ENCODE assay signal across 31 cellular contexts in the genomic region with DNA sequence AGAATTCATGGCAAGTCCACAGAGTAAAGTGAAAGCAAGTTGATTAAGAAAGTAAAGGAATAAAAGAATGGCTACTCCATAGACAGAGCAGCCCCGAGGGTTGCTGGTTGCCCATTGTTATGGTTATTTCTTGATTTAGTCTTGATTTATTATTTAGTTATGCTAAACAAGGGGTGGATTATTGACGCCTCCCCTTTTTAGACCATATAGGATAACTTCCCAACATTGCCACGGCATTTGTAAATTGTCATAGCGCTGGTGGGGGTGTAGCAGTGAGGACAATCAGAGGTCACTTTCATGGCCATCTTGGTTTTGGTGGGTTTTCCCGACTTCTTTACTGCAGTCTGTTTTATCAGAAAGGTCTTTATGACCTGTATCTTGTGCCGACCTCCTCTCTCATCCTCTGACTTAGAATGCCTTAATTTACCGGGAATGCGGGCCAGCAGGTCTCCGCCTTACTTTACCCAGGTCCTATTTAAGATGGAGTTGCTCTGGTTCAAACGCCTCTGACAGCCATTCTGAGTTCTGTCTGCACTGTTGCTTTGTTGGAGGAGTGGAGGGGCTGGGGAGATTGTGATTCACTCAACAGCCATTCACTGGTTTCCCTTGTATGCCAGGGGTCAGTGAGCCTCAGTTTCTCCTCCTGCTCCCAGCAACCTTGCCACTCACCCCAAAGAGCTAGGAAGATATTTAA. TPM values are rescaled to one million over a fixed set of nuclear protein-coding genes. Genes with fewer than 3 reads are reported as not detected.
DNase-seq lines count a peak whose midpoint lies in the region; TF ChIP-seq lines count a peak whose summit lies in the region.
"Had no signal": no experiment of that assay in that cellular context is flagged by ENCODE, and none has a peak within 500 bp of the region (broad histone marks: within the 10 kb centered on the region; RNA-seq: fewer than 3 reads in every experiment).

No MANE protein-coding gene starts in this region.

- H3K27ac Mint-ChIP-seq in Caco-2 (ENCODE audit: unreplicated experiment): peak overlapping the region; percentile 12
- H3K27ac Mint-ChIP-seq in chondrocyte (ENCODE audit: unreplicated experiment): peak overlapping the region; percentile 33
- H3K27ac Mint-ChIP-seq in neural progenitor cell: peak overlapping the region; percentile 95
- H3K27ac Mint-ChIP-seq in activated T-cell treated with anti-CD3 and anti-CD28 coated beads, Interleukin-2, amount 50 U/mL, for 24 hours: no peak overlapping the region
- H3K27ac Mint-ChIP-seq in activated CD4-positive, alpha-beta T cell treated with anti-CD3 and anti-CD28 coated beads, Interleukin-2, amount 10 ng/mL, durations not matched to agents 24 days and 14 days: no peak overlapping the region
- H3K27ac Mint-ChIP-seq: activated CD4-positive, alpha-beta memory T cell treated with anti-CD3 and anti-CD28 coated beads, Interleukin-2, amount 10 ng/mL, durations not matched to agents 7 days and 5 days; activated naive CD8-positive, alpha-beta T cell; activated T-helper 17 cell treated with anti-CD3 and anti-CD28 coated beads, Interleukin-2, amount 50 U/mL, for 72 hours; memory B cell had no signal

- H3K27ac ChIP-seq in HUES6 (ENCODE audit: low read depth, low read length) (peak overlapping the region; percentile 84; the same call in 1 of the 2 replicates), neural progenitor cell (no peak overlapping the region), mammary epithelial cell (ENCODE audit: insufficient read depth, low read depth, low read length) (no peak overlapping the region)
- H3K27ac ChIP-seq: coronary artery, heart right ventricle had no signal

- H3K4me1 Mint-ChIP-seq in Caco-2 (ENCODE audit: low read depth, unreplicated experiment) (no peaks in the 10 kb centered on the region), chondrocyte (ENCODE audit: low read depth) (peaks cover 20% of the 10 kb centered on the region), neural progenitor cell (peaks cover 14% of the 10 kb centered on the region)
- H3K4me1 Mint-ChIP-seq in activated T-cell treated with anti-CD3 and anti-CD28 coated beads, Interleukin-2, amount 50 U/mL, for 24 hours (ENCODE audit: low read depth): peaks cover 13% of the 10 kb centered on the region
- peaks cover 7% of the 10 kb centered on the region for H3K4me1 Mint-ChIP-seq in activated CD4-positive, alpha-beta T cell treated with anti-CD3 and anti-CD28 coated beads, Interleukin-2, amount 10 ng/mL, durations not matched to agents 24 days and 14 days
- H3K4me1 Mint-ChIP-seq: activated T-helper 17 cell treated with anti-CD3 and anti-CD28 coated beads, Interleukin-2, amount 50 U/mL, for 72 hours had no signal

- H3K27me3 ChIP-seq in Caco-2 (replicated peaks; ENCODE audit: control insufficient read depth, insufficient read depth, low read length) (no peaks in the 10 kb centered on the region), HUES6 (ENCODE audit: control insufficient read depth, insufficient read depth, low read length) (no peaks in the 10 kb centered on the region), neural progenitor cell (peaks cover 4% of the 10 kb centered on the region), mammary epithelial cell (ENCODE audit: insufficient read depth, low read length) (no peaks in the 10 kb centered on the region)
- H3K27me3 ChIP-seq: BLaER1, tibial nerve had no signal

- H3K27me3 Mint-ChIP-seq in Caco-2 (ENCODE audit: insufficient read depth, unreplicated experiment) (no peaks in the 10 kb centered on the region), chondrocyte (ENCODE audit: low read depth) (peaks cover 4% of the 10 kb centered on the region), neural progenitor cell (ENCODE audit: insufficient read depth, low read depth) (no peaks in the 10 kb centered on the region)
- H3K27me3 Mint-ChIP-seq in activated T-cell treated with anti-CD3 and anti-CD28 coated beads, Interleukin-2, amount 50 U/mL, for 24 hours: peaks cover 3% of the 10 kb centered on the region
- no peaks in the 10 kb centered on the region for H3K27me3 Mint-ChIP-seq in activated CD4-positive, alpha-beta T cell treated with anti-CD3 and anti-CD28 coated beads, Interleukin-2, amount 10 ng/mL, durations not matched to agents 24 days and 14 days
- H3K27me3 Mint-ChIP-seq: activated naive CD8-positive, alpha-beta T cell; activated T-helper 17 cell treated with anti-CD3 and anti-CD28 coated beads, Interleukin-2, amount 50 U/mL, for 72 hours; IgD-negative memory B cell; memory B cell had no signal

- H3K36me3 Mint-ChIP-seq in Caco-2 (ENCODE audit: insufficient read depth, unreplicated experiment) (no peaks in the 10 kb centered on the region), chondrocyte (ENCODE audit: low read depth) (no peaks in the 10 kb centered on the region), neural progenitor cell (no peaks in the 10 kb centered on the region)
- no peaks in the 10 kb centered on the region for H3K36me3 Mint-ChIP-seq in activated T-cell treated with anti-CD3 and anti-CD28 coated beads, Interleukin-2, amount 50 U/mL, for 24 hours (ENCODE audit: low read depth)
- no peaks in the 10 kb centered on the region for H3K36me3 Mint-ChIP-seq in activated CD4-positive, alpha-beta T cell treated with anti-CD3 and anti-CD28 coated beads, Interleukin-2, amount 10 ng/mL, durations not matched to agents 24 days and 14 days (ENCODE audit: low read depth)
- H3K36me3 Mint-ChIP-seq: activated naive CD8-positive, alpha-beta T cell; memory B cell had no signal

- no TSS peak for BruUV-seq in Caco-2 (replicated peaks; lab: Mats Ljungman, UMichigan)
- no TSS peak for BruUV-seq in mammary epithelial cell (replicated peaks; lab: Mats Ljungman, UMichigan)

- H3K9me3 Mint-ChIP-seq in Caco-2 (ENCODE audit: unreplicated experiment): no peaks in the 10 kb centered on the region
- H3K9me3 Mint-ChIP-seq in chondrocyte (ENCODE audit: low read depth): no peaks in the 10 kb centered on the region
- H3K9me3 Mint-ChIP-seq in neural progenitor cell: peaks cover 4% of the 10 kb centered on the region
- H3K9me3 Mint-ChIP-seq in activated T-cell treated with anti-CD3 and anti-CD28 coated beads, Interleukin-2, amount 50 U/mL, for 24 hours: peaks cover 4% of the 10 kb centered on the region
- peaks cover 3% of the 10 kb centered on the region for H3K9me3 Mint-ChIP-seq in activated CD4-positive, alpha-beta T cell treated with anti-CD3 and anti-CD28 coated beads, Interleukin-2, amount 10 ng/mL, durations not matched to agents 24 days and 14 days
- H3K9me3 Mint-ChIP-seq: activated CD4-positive, alpha-beta memory T cell treated with anti-CD3 and anti-CD28 coated beads, Interleukin-2, amount 10 ng/mL, durations not matched to agents 7 days and 5 days; activated T-helper 17 cell treated with anti-CD3 and anti-CD28 coated beads, Interleukin-2, amount 50 U/mL, for 72 hours; IgD-negative memory B cell; memory B cell had no signal

- no peaks in the 10 kb centered on the region for H3K79me2 ChIP-seq in neural progenitor cell (ENCODE audit: low read depth)
- H3K79me2 ChIP-seq in mammary epithelial cell (ENCODE audit: insufficient read depth, low read length): no peaks in the 10 kb centered on the region

- H3K36me3 ChIP-seq in Caco-2 (ENCODE audit: control insufficient read depth, insufficient read depth, low read length): no peaks in the 10 kb centered on the region
- no peaks in the 10 kb centered on the region for H3K36me3 ChIP-seq in HUES6 (ENCODE audit: control insufficient read depth, insufficient read depth, low read length)
- H3K36me3 ChIP-seq in neural progenitor cell: no peaks in the 10 kb centered on the region
- H3K36me3 ChIP-seq in mammary epithelial cell (ENCODE audit: insufficient read depth, low read length): no peaks in the 10 kb centered on the region
- H3K36me3 ChIP-seq: BLaER1, heart right ventricle, tibial nerve had no signal

- H3K4me3 Mint-ChIP-seq in Caco-2 (ENCODE audit: unreplicated experiment) (no peak overlapping the region), chondrocyte (ENCODE audit: unreplicated experiment) (no peak overlapping the region), neural progenitor cell (peak overlapping the region; percentile 63)
- H3K4me3 Mint-ChIP-seq in activated T-cell treated with anti-CD3 and anti-CD28 coated beads, Interleukin-2, amount 50 U/mL, for 24 hours: no peak overlapping the region
- no peak overlapping the region for H3K4me3 Mint-ChIP-seq in activated CD4-positive, alpha-beta T cell treated with anti-CD3 and anti-CD28 coated beads, Interleukin-2, amount 10 ng/mL, durations not matched to agents 24 days and 14 days
- H3K4me3 Mint-ChIP-seq: activated CD4-positive, alpha-beta memory T cell treated with anti-CD3 and anti-CD28 coated beads, Interleukin-2, amount 10 ng/mL, durations not matched to agents 7 days and 5 days; activated naive CD8-positive, alpha-beta T cell; activated T-helper 17 cell treated with anti-CD3 and anti-CD28 coated beads, Interleukin-2, amount 50 U/mL, for 72 hours; memory B cell had no signal

- no peaks in the 10 kb centered on the region for H3K4me1 ChIP-seq in Caco-2
- peaks cover 19% of the 10 kb centered on the region for H3K4me1 ChIP-seq in HUES6 (ENCODE audit: control insufficient read depth, insufficient read depth, low read length)
- H3K4me1 ChIP-seq in neural progenitor cell: peaks cover 14% of the 10 kb centered on the region
- H3K4me1 ChIP-seq in mammary epithelial cell (ENCODE audit: insufficient read depth, low read length): peaks cover 3% of the 10 kb centered on the region

- no peak for TF ChIP-seq CTCF in Caco-2 (IDR thresholded peaks at IDR 0.05; ENCODE audit: insufficient read depth in 1 of 2, low read depth in 1 of 2, low read length in 1 of 2, severe bottlenecking in 1 of 2, unreplicated experiment in 1 of 2)
- no peak for TF ChIP-seq CTCF in chondrocyte (IDR thresholded peaks at IDR 0.05)
- no peak for TF ChIP-seq CTCF in neural progenitor cell (IDR thresholded peaks at IDR 0.05)
- TF ChIP-seq CTCF in mammary epithelial cell (conservative IDR thresholded peaks at IDR 0.05 in 1 of 2, IDR thresholded peaks at IDR 0.05 in 1 of 2; ENCODE audit: extremely low read depth in 1 of 2, insufficient read depth in 1 of 2, low read depth in 1 of 2, low read length in 2 of 2): no peak

- DNase-seq in Caco-2 (no peak), chondrocyte (ENCODE audit: low spot score) (no peak), neural progenitor cell (ENCODE audit: low spot score) (no peak), mammary epithelial cell (no peak)
- DNase-seq in activated T-cell treated with anti-CD3 and anti-CD28 coated beads, Interleukin-2, amount 50 U/mL, for 24 hours: no peak
- no peak for DNase-seq in activated CD4-positive, alpha-beta T cell treated with anti-CD3 and anti-CD28 coated beads, Interleukin-2, amount 10 ng/mL, durations not matched to agents 24 days and 14 days
- DNase-seq in activated CD4-positive, alpha-beta T cell treated with anti-CD3 and anti-CD28 coated beads for 48 hours: no peak
- DNase-seq: ACHN; activated CD4-positive, alpha-beta memory T cell treated with anti-CD3 and anti-CD28 coated beads, Interleukin-2, amount 10 ng/mL, durations not matched to agents 7 days and 5 days; activated CD8-positive, alpha-beta memory T cell treated with anti-CD3 and anti-CD28 coated beads, Interleukin-2, amount 50 U/mL, for 48 hours; effector memory CD4-positive, alpha-beta T cell; erythroblast; heart right ventricle; left colon; NCI-H2081; NCI-H226; occipital lobe; RPMI8226; stimulated activated CD4-positive, alpha-beta T cell treated with anti-CD3 and anti-CD28 coated beads, Interleukin-2, amount 100 ng/mL, for 24 hours had no signal

- 86% methylated on average over 10 of the region's 10 CpGs for WGBS in mammary epithelial cell (ENCODE audit: low coverage, missing lambda C conversion rate)

- H2AFZ ChIP-seq in neural progenitor cell (replicated peaks) (peak overlapping the region; percentile 99), mammary epithelial cell (ENCODE audit: low read depth, low read length) (no peak overlapping the region)

- H3F3A ChIP-seq in neural progenitor cell (ENCODE audit: low read depth): peaks cover 20% of the 10 kb centered on the region

- H3K4me3 ChIP-seq in Caco-2 (ENCODE audit: low read depth, low read length): no peak overlapping the region
- no peak overlapping the region for H3K4me3 ChIP-seq in HUES6 (ENCODE audit: low read depth, low read length)
- H3K4me3 ChIP-seq in neural progenitor cell: peak overlapping the region; percentile 23
- no peak overlapping the region for H3K4me3 ChIP-seq in mammary epithelial cell (replicated peaks in 1 of 3; ENCODE audit: insufficient read depth in 1 of 3, low read depth in 2 of 3, low read length in 3 of 3)
- H3K4me3 ChIP-seq: BLaER1, coronary artery, heart right ventricle, tibial nerve had no signal

- peak overlapping the region; percentile 77 for H3K4me2 ChIP-seq in neural progenitor cell
- H3K4me2 ChIP-seq in mammary epithelial cell (ENCODE audit: insufficient read depth, low read depth, low read length): no peak overlapping the region
- H3K4me2 ChIP-seq: BLaER1 had no signal

- POLR2A ChIA-PET in Caco-2 (lab: Charles Lee): no interaction called here

- H3K9ac ChIP-seq in HUES6 (ENCODE audit: low read length) (peak overlapping the region; percentile 83), neural progenitor cell (no peak overlapping the region), mammary epithelial cell (ENCODE audit: insufficient read depth, low read length) (no peak overlapping the region)
- H3K9ac ChIP-seq: BLaER1 had no signal

- dilution Hi-C loops in mammary epithelial cell (cut with HindIII; ENCODE audit: low sequenced_read_pairs): no loop called here

- in situ Hi-C loops in mammary epithelial cell (cut with MboI; ENCODE audit: low sequenced_read_pairs in 2 of 2): loop anchor here in 1 of 2 donors (5.0 kb wide), 1 partner anchor 68 kb away; a partner anchor contains a TSS

- peaks cover 8% of the 10 kb centered on the region; the same call in 1 of the 2 replicates for H3K9me3 ChIP-seq in Caco-2
- peaks cover 4% of the 10 kb centered on the region; the same call in 1 of the 2 replicates for H3K9me3 ChIP-seq in HUES6 (ENCODE audit: control insufficient read depth, insufficient read depth, low read depth, low read length)
- no peaks in the 10 kb centered on the region for H3K9me3 ChIP-seq in neural progenitor cell (ENCODE audit: low read depth)
- H3K9me3 ChIP-seq in mammary epithelial cell (replicated peaks; ENCODE audit: insufficient read depth, low read length): peaks cover 7% of the 10 kb centered on the region
- H3K9me3 ChIP-seq: BLaER1 had no signal

- H4K20me1 ChIP-seq in neural progenitor cell (ENCODE audit: low read depth) (no peaks in the 10 kb centered on the region), mammary epithelial cell (ENCODE audit: insufficient read depth, low read length) (no peaks in the 10 kb centered on the region)
- H4K20me1 ChIP-seq: BLaER1 had no signal

- CTCF ChIA-PET in Caco-2 (lab: Charles Lee) (interaction anchor here (0.8 to 1.6 kb wide), 2 partner anchors 25 to 68 kb away, joined by 3 read pairs; no protein-coding TSS in a partner anchor), mammary epithelial cell (lab: Charles Lee; ENCODE audit: low non-redundant PET) (no interaction called here)

- intact Hi-C loops in Caco-2 (cut with micrococcal nuclease; ENCODE audit: unreplicated experiment): loop anchor here (10.0 kb wide), 1 partner anchor 176 kb away; a partner anchor contains a TSS
- intact Hi-C loops in activated CD4-positive, alpha-beta T cell treated with anti-CD3 and anti-CD28 coated beads, Interleukin-2, amount 10 ng/mL, durations not matched to agents 24 days and 14 days (cut with micrococcal nuclease): loop anchor here (5.0 kb wide), 1 partner anchor 53 kb away; no protein-coding TSS in a partner anchor
- intact Hi-C loops in mammary epithelial cell (cut with micrococcal nuclease): loop anchor here (10.0 kb wide), 2 partner anchors 176 to 396 kb away; a partner anchor contains a TSS

RNA-seq across cellular contexts. Expression of a gene that starts 27.6 kb away (rescaled TPM):
- 20.8 and 21.1 TPM in 2 replicates for total RNA-seq in Caco-2 (2022)
- total RNA-seq in chondrocyte: not detected in 3 replicates
- 0.30 and 2.2 TPM in 2 replicates for total RNA-seq in neural progenitor cell (ENCODE audit: low replicate concordance)
- 0.09 TPM in 1 of 2 replicates, not detected in the other for total RNA-seq in activated CD4-positive, alpha-beta T cell treated with anti-CD3 and anti-CD28 coated beads, Interleukin-2, amount 10 ng/mL, durations not matched to agents 24 days and 14 days
- total RNA-seq in mammary epithelial cell: 1 to 10 TPM in 1 of 2 donors, not detected in 1; 1.0 TPM
- polyA plus RNA-seq in mammary epithelial cell: not detected
- not detected for polyA minus RNA-seq in mammary epithelial cell
- total RNA-seq: activated CD4-positive, alpha-beta memory T cell treated with anti-CD3 and anti-CD28 coated beads, Interleukin-2, amount 10 ng/mL, durations not matched to agents 7 days and 5 days; fibroblast of villous mesenchyme; M059J; occipital lobe; SK-MEL-5; T-helper 1 cell treated with Interleukin-12 subunit alpha and Interleukin-12 subunit beta and Interleukin-4 antibody, amounts not matched to agents 30 ng/mL and 1 ng/mL, for 36 hours had no signal
- polyA plus RNA-seq: IgD-negative memory B cell had no signal

RNA-seq across cellular contexts. Expression of a gene that starts 38.8 kb away (rescaled TPM):
- total RNA-seq in Caco-2 (2022) (1.7 and 1.9 TPM in 2 replicates), chondrocyte (5.7 to 6.0 TPM (median 5.8 TPM) in 3 replicates), neural progenitor cell (ENCODE audit: low replicate concordance) (2.2 and 3.9 TPM in 2 replicates), mammary epithelial cell (under 1 TPM; 0.71 to 0.83 TPM)
- 0.78 and 0.96 TPM in 2 replicates for total RNA-seq in activated CD4-positive, alpha-beta T cell treated with anti-CD3 and anti-CD28 coated beads, Interleukin-2, amount 10 ng/mL, durations not matched to agents 24 days and 14 days
- 0.29 TPM for polyA plus RNA-seq in mammary epithelial cell
- not detected for polyA minus RNA-seq in mammary epithelial cell
- polyA plus RNA-seq: IgD-negative memory B cell had no signal

RNA-seq across cellular contexts. Expression of a gene that starts 46.5 kb away (rescaled TPM):
- 26.8 and 36.7 TPM in 2 replicates for total RNA-seq in Caco-2 (2022)
- not detected in 3 replicates for total RNA-seq in chondrocyte
- not detected in 2 replicates for total RNA-seq in neural progenitor cell (ENCODE audit: low replicate concordance)
- total RNA-seq in activated CD4-positive, alpha-beta T cell treated with anti-CD3 and anti-CD28 coated beads, Interleukin-2, amount 10 ng/mL, durations not matched to agents 24 days and 14 days: not detected in 2 replicates
- total RNA-seq in mammary epithelial cell: 100 to 1,000 TPM; 344 to 808 TPM
- 901 TPM for polyA plus RNA-seq in mammary epithelial cell
- 137 TPM for polyA minus RNA-seq in mammary epithelial cell
- total RNA-seq: activated CD4-positive, alpha-beta memory T cell treated with anti-CD3 and anti-CD28 coated beads, Interleukin-2, amount 10 ng/mL, durations not matched to agents 7 days and 5 days; activated T-helper 17 cell treated with anti-CD3 and anti-CD28 coated beads, Interleukin-2, amount 50 U/mL, for 72 hours; fibroblast of villous mesenchyme; occipital lobe; SK-MEL-5; T-helper 1 cell treated with Interleukin-12 subunit alpha and Interleukin-12 subunit beta and Interleukin-4 antibody, amounts not matched to agents 30 ng/mL and 1 ng/mL, for 36 hours had no signal
- polyA plus RNA-seq: IgD-negative memory B cell had no signal

Comparison
In these comparisons a context has a peak if more than half of its experiments do, and no peak if none do; other contexts are left out.
1. H3K27ac Mint-ChIP-seq: peak in Caco-2 (single experiment), chondrocyte (single experiment) and neural progenitor cell (single experiment); none in activated T-cell treated with anti-CD3 and anti-CD28 coated beads, Interleukin-2, amount 50 U/mL, for 24 hours (single experiment) and activated CD4-positive, alpha-beta T cell treated with anti-CD3 and anti-CD28 coated beads, Interleukin-2, amount 10 ng/mL, durations not matched to agents 24 days and 14 days (single experiment).
2. RNA of a gene that starts 46.5 kb away (total RNA-seq): 344 to 808 TPM in mammary epithelial cell and 26.8 to 36.7 TPM in Caco-2; not detected in chondrocyte, not detected in neural progenitor cell and not detected in activated CD4-positive, alpha-beta T cell treated with anti-CD3 and anti-CD28 coated beads, Interleukin-2, amount 10 ng/mL, durations not matched to agents 24 days and 14 days; every median in the first group is over 10 times any median in the second.